In genomic region chr6:25100288-25100687, GRCh38 we compare ENCODE assay signal across 20 cellular contexts.
A peak's percentile ranks its signal among the peaks of the same experiment; 100 is the strongest.
DNase-seq lines count a peak whose midpoint lies in the region; ATAC-seq and TF ChIP-seq lines count a peak whose summit lies in the region.
"Had no signal": no experiment of that assay in that cellular context is flagged by ENCODE, and none has a peak within 500 bp of the region (broad histone marks: within the 10 kb centered on the region; RNA-seq: fewer than 3 reads in every experiment).

No MANE protein-coding gene starts in this region.

- H3K56ac ChIP-seq in IMR-90 (ENCODE audit: extremely low read depth, insufficient read depth, low read length), result no peak overlapping the region

- in situ Hi-C loops in IMR-90 (cut with MboI; ENCODE audit: low sequenced_read_pairs), result no loop called here

- peaks cover 16 to 31% (median 22%) of the 10 kb centered on the region in 4 donors for H3K4me1 Mint-ChIP-seq in CD4-positive, CD25-positive, alpha-beta regulatory T cell
- H3K4me1 Mint-ChIP-seq in activated T-helper 17 cell treated with anti-CD3 and anti-CD28 coated beads, Interleukin-2, amount 50 U/mL, for 72 hours, result peaks cover 3% of the 10 kb centered on the region
- peaks cover 0 to 7% of the 10 kb centered on the region in 2 donors for H3K4me1 Mint-ChIP-seq in natural killer cell
- H3K4me1 Mint-ChIP-seq: GM23338 had no signal

- no peaks in the 10 kb centered on the region for H3K27me3 Mint-ChIP-seq in CD4-positive, CD25-positive, alpha-beta regulatory T cell
- H3K27me3 Mint-ChIP-seq in activated T-helper 17 cell treated with anti-CD3 and anti-CD28 coated beads, Interleukin-2, amount 50 U/mL, for 72 hours, result no peaks in the 10 kb centered on the region
- H3K27me3 Mint-ChIP-seq in natural killer cell (ENCODE audit: low read depth in 2 of 2), result no peaks in the 10 kb centered on the region
- H3K27me3 Mint-ChIP-seq: CD4-positive, alpha-beta T cell had no signal

- H4K20me1 ChIP-seq in IMR-90 (ENCODE audit: insufficient read depth, low read length), result no peaks in the 10 kb centered on the region

- H3K4ac ChIP-seq in IMR-90 (ENCODE audit: low read depth, low read length), result 0 out of 2 replicates have a peak overlapping the region, but pooled peaks have one; percentile 10

- H3K23ac ChIP-seq in IMR-90 (ENCODE audit: low read depth, low read length), result 0 out of 2 replicates have a peak overlapping the region, but pooled peaks have one; percentile 29

- no peak overlapping the region for H2AK9ac ChIP-seq in IMR-90 (replicated peaks; ENCODE audit: low read depth, low read length, poor library complexity)

- TF ChIP-seq CTCF in IMR-90 (conservative IDR thresholded peaks at IDR 0.05; ENCODE audit: low read depth, low read length) (no peak), foreskin keratinocyte (conservative IDR thresholded peaks at IDR 0.05) (no peak), WERI-Rb-1 (IDR thresholded peaks at IDR 0.05; ENCODE audit: low read depth, low read length) (no peak), natural killer cell (IDR thresholded peaks at IDR 0.05) (no peak)

- H3K4me1 ChIP-seq in CD4-positive, CD25-positive, alpha-beta regulatory T cell (ENCODE audit: control insufficient read depth, insufficient read depth, low read length, poor library complexity, severe bottlenecking), result no peaks in the 10 kb centered on the region
- peaks cover 3% of the 10 kb centered on the region for H3K4me1 ChIP-seq in IMR-90 (ENCODE audit: control insufficient read depth, insufficient read depth, low read length)
- peaks cover 9% of the 10 kb centered on the region for H3K4me1 ChIP-seq in foreskin keratinocyte

- ATAC-seq in CD4-positive, CD25-positive, alpha-beta regulatory T cell (ENCODE audit: low read depth in 2 of 2), result peak; percentile 66 to 74
- ATAC-seq in IMR-90 (ENCODE audit: low read depth) (peak; percentile 69), foreskin keratinocyte (peak; percentile 83), natural killer cell (no peak)
- ATAC-seq in activated T-helper 17 cell treated with anti-CD3 and anti-CD28 coated beads, Interleukin-2, amount 50 U/mL, for 72 hours (replicated peaks), result no peak
- ATAC-seq: GM23338 had no signal

- CTCF ChIA-PET in IMR-90 (lab: Yijun Ruan, JAX), result no interaction called here

- 0 out of 3 replicates have a peak overlapping the region, but pooled peaks have one; percentile 19 for H2BK15ac ChIP-seq in IMR-90 (ENCODE audit: low read depth, low read length)

- intact Hi-C loops in IMR-90 (cut with micrococcal nuclease), result no loop called here
- intact Hi-C loops in natural killer cell (cut with micrococcal nuclease), result no loop called here

- no peak overlapping the region for H4K5ac ChIP-seq in IMR-90 (ENCODE audit: low read depth, low read length)

- no peak overlapping the region for H4K91ac ChIP-seq in IMR-90 (ENCODE audit: insufficient read depth, low read depth, low read length)

- peak in 1 of 3 donors; percentile 35 for DNase-seq in CD4-positive, CD25-positive, alpha-beta regulatory T cell
- peak; percentile 60 for DNase-seq in IMR-90
- no peak for DNase-seq in foreskin keratinocyte
- DNase-seq in WERI-Rb-1, result no peak
- DNase-seq in natural killer cell, result no peak
- no peak for DNase-seq in SKM-1 treated with dmso at 0.1 percent for 144 hours (lab: John Stamatoyannopoulos, UW; ENCODE audit: unreplicated experiment)
- DNase-seq: ACHN; CD4-positive, alpha-beta T cell; DMS79; GDM1; HFFc6; KG1; NCI-H1417; NCI-H1930; NCI-H2171; NCI-H510A; NCI-H82; SIG-M5 had no signal

- H2BK20ac ChIP-seq in IMR-90 (ENCODE audit: low read depth, low read length), result peak overlapping the region; percentile 32; the same call in 1 of the 2 replicates

- no peak overlapping the region for H2AK5ac ChIP-seq in IMR-90 (ENCODE audit: low read depth, low read length)

- no TSS peak for BruUV-seq in IMR-90 (replicated peaks; lab: Mats Ljungman, UMichigan)

- H3K4me2 ChIP-seq in IMR-90 (ENCODE audit: low read depth, low read length), result peak overlapping the region; percentile 26; the same call in 1 of the 2 replicates
- H3K4me2 ChIP-seq: GM23338 had no signal

- POLR2A ChIA-PET in IMR-90 (lab: Charles Lee; ENCODE audit: unreplicated experiment), result no interaction called here

- no peak overlapping the region for H2BK5ac ChIP-seq in IMR-90 (ENCODE audit: low read depth, low read length, poor library complexity, severe bottlenecking)

- H3K9me1 ChIP-seq in IMR-90 (ENCODE audit: insufficient read depth, low read length), result peaks cover 4% of the 10 kb centered on the region; the same call in 1 of the 2 replicates

- dilution Hi-C loops in IMR-90 (cut with HindIII; ENCODE audit: low sequenced_read_pairs, unreplicated experiment), result no loop called here

- no peak overlapping the region; the same call in 1 of the 2 replicates for H3K14ac ChIP-seq in IMR-90 (replicated peaks; ENCODE audit: low read depth, low read length)

- H3K9me3 ChIP-seq in CD4-positive, CD25-positive, alpha-beta regulatory T cell (ENCODE audit: control insufficient read depth in 2 of 2, low read length in 2 of 2), result no peaks in the 10 kb centered on the region
- no peaks in the 10 kb centered on the region for H3K9me3 ChIP-seq in IMR-90 (ENCODE audit: control insufficient read depth, insufficient read depth, low read length)
- no peaks in the 10 kb centered on the region for H3K9me3 ChIP-seq in WERI-Rb-1 (ENCODE audit: severe bottlenecking)

- peaks cover 36% of the 10 kb centered on the region for H3K36me3 ChIP-seq in CD4-positive, CD25-positive, alpha-beta regulatory T cell (ENCODE audit: control insufficient read depth, insufficient read depth, low read length)
- H3K36me3 ChIP-seq in IMR-90 (ENCODE audit: control insufficient read depth, insufficient read depth, low read length) (no peaks in the 10 kb centered on the region), WERI-Rb-1 (no peaks in the 10 kb centered on the region)

- H3K9me3 Mint-ChIP-seq in CD4-positive, CD25-positive, alpha-beta regulatory T cell, result peaks cover 0 to 2% (median 0%) of the 10 kb centered on the region in 7 donors
- no peaks in the 10 kb centered on the region for H3K9me3 Mint-ChIP-seq in activated T-helper 17 cell treated with anti-CD3 and anti-CD28 coated beads, Interleukin-2, amount 50 U/mL, for 72 hours
- H3K9me3 Mint-ChIP-seq in natural killer cell, result no peaks in the 10 kb centered on the region
- H3K9me3 Mint-ChIP-seq: CD4-positive, alpha-beta T cell; GM23338; HFFc6 had no signal

- TF ChIP-seq POLR2A in IMR-90 (IDR thresholded peaks at IDR 0.05; ENCODE audit: low read depth, low read length), result no peak

- no peak overlapping the region for H3K4me3 ChIP-seq in CD4-positive, CD25-positive, alpha-beta regulatory T cell (ENCODE audit: low read depth, low read length)
- H3K4me3 ChIP-seq in IMR-90 (ENCODE audit: insufficient read depth, low read depth, low read length) (no peak overlapping the region), WERI-Rb-1 (ENCODE audit: low read depth, low read length) (no peak overlapping the region)
- H3K4me3 ChIP-seq: GM23338 had no signal

- no CpG with 5 or more reads among the region's 4 CpGs for WGBS in IMR-90 (ENCODE audit: extremely low coverage in 2 of 2, insufficient read length in 1 of 2), 2 experiments

- H3K4me3 Mint-ChIP-seq in CD4-positive, CD25-positive, alpha-beta regulatory T cell, result no peak overlapping the region
- no peak overlapping the region for H3K4me3 Mint-ChIP-seq in activated T-helper 17 cell treated with anti-CD3 and anti-CD28 coated beads, Interleukin-2, amount 50 U/mL, for 72 hours
- no peak overlapping the region for H3K4me3 Mint-ChIP-seq in natural killer cell
- H3K4me3 Mint-ChIP-seq: CD4-positive, alpha-beta T cell; GM23338; HFFc6 had no signal

- peak overlapping the region; percentile 40; the same call in 1 of the 2 replicates for H3K18ac ChIP-seq in IMR-90 (ENCODE audit: low read depth, low read length)

- no peaks in the 10 kb centered on the region for H3K27me3 ChIP-seq in CD4-positive, CD25-positive, alpha-beta regulatory T cell (ENCODE audit: control insufficient read depth, insufficient read depth, low read length)
- no peaks in the 10 kb centered on the region for H3K27me3 ChIP-seq in IMR-90 (ENCODE audit: control insufficient read depth, insufficient read depth, low read length)
- H3K27me3 ChIP-seq in foreskin keratinocyte, result no peaks in the 10 kb centered on the region
- H3K27me3 ChIP-seq in WERI-Rb-1 (ENCODE audit: insufficient read depth, low read depth, severe bottlenecking), result no peaks in the 10 kb centered on the region

- H3K36me3 Mint-ChIP-seq in CD4-positive, CD25-positive, alpha-beta regulatory T cell, result peaks cover 34% of the 10 kb centered on the region
- peaks cover 97% of the 10 kb centered on the region for H3K36me3 Mint-ChIP-seq in activated T-helper 17 cell treated with anti-CD3 and anti-CD28 coated beads, Interleukin-2, amount 50 U/mL, for 72 hours (ENCODE audit: low read depth)
- H3K36me3 Mint-ChIP-seq in natural killer cell, result peaks cover 9% of the 10 kb centered on the region

- no peak overlapping the region for H3K27ac Mint-ChIP-seq in CD4-positive, CD25-positive, alpha-beta regulatory T cell
- peak overlapping the region; percentile 13 for H3K27ac Mint-ChIP-seq in activated T-helper 17 cell treated with anti-CD3 and anti-CD28 coated beads, Interleukin-2, amount 50 U/mL, for 72 hours
- H3K27ac Mint-ChIP-seq in natural killer cell, result no peak overlapping the region
- H3K27ac Mint-ChIP-seq: CD4-positive, alpha-beta T cell; GM23338; HFFc6 had no signal

- no peak overlapping the region for H2AFZ ChIP-seq in IMR-90 (replicated peaks; ENCODE audit: low read length, poor library complexity)
- H2AFZ ChIP-seq: GM23338 had no signal

- no peak overlapping the region for H4K8ac ChIP-seq in IMR-90 (ENCODE audit: low read depth in 2 of 2, low read length in 2 of 2)

- H3K27ac ChIP-seq in CD4-positive, CD25-positive, alpha-beta regulatory T cell (ENCODE audit: insufficient read depth, low read length, poor library complexity, severe bottlenecking), result no peak overlapping the region
- no peak overlapping the region for H3K27ac ChIP-seq in IMR-90 (ENCODE audit: insufficient read depth, low read length)
- no peak overlapping the region for H3K27ac ChIP-seq in foreskin keratinocyte
- H3K27ac ChIP-seq in WERI-Rb-1, result no peak overlapping the region

- TF ChIP-seq RAD21 in IMR-90 (IDR thresholded peaks at IDR 0.05; ENCODE audit: low read length), result no peak

- H3K79me1 ChIP-seq in IMR-90 (ENCODE audit: low read depth in 1 of 2, low read length in 2 of 2), result no peaks in the 10 kb centered on the region

- peak overlapping the region; percentile 36; the same call in 1 of the 2 replicates for H2BK120ac ChIP-seq in IMR-90 (ENCODE audit: low read depth, low read length)

- no peak overlapping the region for H3K9ac ChIP-seq in IMR-90 (ENCODE audit: low read depth, low read length)

TF ChIP-seq in IMR-90, 13 proteins besides CTCF, POLR2A, EP300 and RAD21:
- TF ChIP-seq MXI1 (IDR thresholded peaks at IDR 0.05; ENCODE audit: borderline replicate concordance, low read depth, low read length) (no peak), SMC3 (IDR thresholded peaks at IDR 0.05; ENCODE audit: low read depth, low read length) (no peak), FOS (IDR thresholded peaks at IDR 0.05; ENCODE audit: low read depth, low read length) (peak; percentile 50; the same call in 1 of the 2 replicates)

Comparison
In these comparisons a context has a peak if more than half of its experiments do, and no peak if none do; other contexts are left out.
1. ATAC-seq: peak in CD4-positive, CD25-positive, alpha-beta regulatory T cell (2 of 2), IMR-90 (single experiment) and foreskin keratinocyte (single experiment); none in activated T-helper 17 cell treated with anti-CD3 and anti-CD28 coated beads, Interleukin-2, amount 50 U/mL, for 72 hours (single experiment) and natural killer cell (0 of 3).